Comparison of ENCODE assay signal across 28 cellular contexts in genomic region chr1:177973585-177973984, GRCh38. TPM values are rescaled to one million over a fixed set of nuclear protein-coding genes. Genes with fewer than 3 reads are reported as not detected.
"Had no signal": no experiment of that assay in that cellular context is flagged by ENCODE, and none has a peak within 500 bp of the region (broad histone marks: within the 10 kb centered on the region; RNA-seq: fewer than 3 reads in every experiment).

No MANE protein-coding gene starts in this region.

- H3K36me3 ChIP-seq: adrenal gland, cardiac muscle cell, colonic mucosa, gastrocnemius medialis, WERI-Rb-1 had no signal

- H3K27me3 ChIP-seq: adrenal gland, body of pancreas, cardiac muscle cell, colonic mucosa, gastrocnemius medialis, heart left ventricle had no signal

- H3K4me1 ChIP-seq: colonic mucosa had no signal

- H3K9me3 ChIP-seq: adrenal gland, body of pancreas, colonic mucosa, gastrocnemius medialis, heart left ventricle had no signal

- H3K27ac ChIP-seq: adrenal gland, body of pancreas, cardiac muscle cell, colonic mucosa, gastrocnemius medialis, heart left ventricle, WERI-Rb-1 had no signal

- H3K4me3 ChIP-seq: adrenal gland, body of pancreas, cardiac muscle cell, colonic mucosa, gastrocnemius medialis, heart left ventricle had no signal

- DNase-seq: activated B cell treated with CpG ODN at 0.5 μM for 24 hours; activated CD4-positive, alpha-beta T cell treated with anti-CD3 and anti-CD28 coated beads for 48 hours; activated CD4-positive, alpha-beta T cell treated with anti-CD3 and anti-CD28 coated beads, Interleukin-2, amount 50 U/mL, for 1 hour; activated CD4-positive, alpha-beta T cell treated with anti-CD3 and anti-CD28 coated beads, Interleukin-2, amount 50 U/mL, for 48 hours; activated CD8-positive, alpha-beta memory T cell treated with anti-CD3 and anti-CD28 coated beads for 24 hours; activated CD8-positive, alpha-beta T cell treated with anti-CD3 and anti-CD28 coated beads for 36 hours; activated effector memory CD4-positive, alpha-beta T cell treated with anti-CD3 and anti-CD28 coated beads, Interleukin-2, amount 50 U/mL, for 16 hours; activated naive CD4-positive, alpha-beta T cell treated with anti-CD3 and anti-CD28 coated beads for 36 hours; activated naive CD8-positive, alpha-beta T cell treated with anti-CD3 and anti-CD28 coated beads for 36 hours; activated naive CD8-positive, alpha-beta T cell treated with anti-CD3 and anti-CD28 coated beads, Interleukin-2, amount 50 U/mL, for 24 hours; activated T-cell treated with anti-CD3 and anti-CD28 coated beads, Interleukin-2, amount 50 U/mL, for 4 hours; adrenal gland; amygdala; aorta; body of pancreas; central memory CD4-positive, alpha-beta T cell; cerebellar nuclear complex; colonic mucosa; effector CD8-positive, alpha-beta T cell; gastrocnemius medialis; glutamatergic neuron; heart left ventricle; T-helper 1 cell; T-helper 17 cell; T1000 had no signal

RNA-seq across cellular contexts. Expression of gene SEC16B, which starts 3.7 kb away (rescaled TPM):
- total RNA-seq: activated B cell treated with CpG ODN at 0.5 μM for 24 hours; activated CD8-positive, alpha-beta T cell treated with anti-CD3 and anti-CD28 coated beads for 36 hours; activated naive CD4-positive, alpha-beta T cell treated with anti-CD3 and anti-CD28 coated beads for 36 hours; activated naive CD8-positive, alpha-beta T cell treated with anti-CD3 and anti-CD28 coated beads for 36 hours; activated T-cell treated with anti-CD3 and anti-CD28 coated beads, Interleukin-2, amount 50 U/mL, for 4 hours; activated T-helper 17 cell treated with anti-CD3 and anti-CD28 coated beads, Interleukin-2, amount 50 U/mL, for 72 hours; T-helper 17 cell had no signal
